Comparison of ENCODE assay signal across 14 cellular contexts in genomic region chr13:83297591-83298305, GRCh38.
"Had no signal": no experiment of that assay in that cellular context is flagged by ENCODE, and none has a peak within 500 bp of the region (broad histone marks: within the 10 kb centered on the region; RNA-seq: fewer than 3 reads in every experiment).

No MANE protein-coding gene starts in this region.

- H3K36me3 ChIP-seq: adrenal gland, sigmoid colon had no signal

- H3K27ac ChIP-seq: adrenal gland, sigmoid colon, VCaP had no signal

- DNase-seq: activated CD4-positive, alpha-beta T cell treated with anti-CD3 and anti-CD28 coated beads for 1 hour; activated CD4-positive, alpha-beta T cell treated with anti-CD3 and anti-CD28 coated beads, Interleukin-2, amount 50 U/mL, for 4 hours; activated effector memory CD4-positive, alpha-beta T cell treated with anti-CD3 and anti-CD28 coated beads, Interleukin-2, amount 50 U/mL, for 16 hours; activated T-cell treated with anti-CD3 and anti-CD28 coated beads, Interleukin-2, amount 50 U/mL, for 72 hours; adrenal gland; effector memory CD8-positive, alpha-beta T cell; nephron progenitor cell; nucleus accumbens; sigmoid colon; stimulated activated naive B cell treated with anti-CD40 and anti-IgM and Interleukin-4, amounts not matched to agents 10 μg/mL and 1 μg/mL and 100 μg/mL, for 72 hours; SW 1271; T-helper 2 cell had no signal

- H3K4me1 ChIP-seq: adrenal gland, sigmoid colon had no signal

- H3K27me3 ChIP-seq: adrenal gland, sigmoid colon had no signal

- H3K4me3 ChIP-seq: adrenal gland, sigmoid colon had no signal

- ATAC-seq: activated T-cell treated with anti-CD3 and anti-CD28 coated beads, Interleukin-2, amount 50 U/mL, for 72 hours; effector memory CD8-positive, alpha-beta T cell; left lobe of liver; stimulated activated naive B cell treated with anti-CD40 and anti-IgM and Interleukin-4, amounts not matched to agents 10 μg/mL and 1 μg/mL and 100 μg/mL, for 72 hours had no signal

- H3K9me3 ChIP-seq: adrenal gland had no signal
